In the genomic region with DNA sequence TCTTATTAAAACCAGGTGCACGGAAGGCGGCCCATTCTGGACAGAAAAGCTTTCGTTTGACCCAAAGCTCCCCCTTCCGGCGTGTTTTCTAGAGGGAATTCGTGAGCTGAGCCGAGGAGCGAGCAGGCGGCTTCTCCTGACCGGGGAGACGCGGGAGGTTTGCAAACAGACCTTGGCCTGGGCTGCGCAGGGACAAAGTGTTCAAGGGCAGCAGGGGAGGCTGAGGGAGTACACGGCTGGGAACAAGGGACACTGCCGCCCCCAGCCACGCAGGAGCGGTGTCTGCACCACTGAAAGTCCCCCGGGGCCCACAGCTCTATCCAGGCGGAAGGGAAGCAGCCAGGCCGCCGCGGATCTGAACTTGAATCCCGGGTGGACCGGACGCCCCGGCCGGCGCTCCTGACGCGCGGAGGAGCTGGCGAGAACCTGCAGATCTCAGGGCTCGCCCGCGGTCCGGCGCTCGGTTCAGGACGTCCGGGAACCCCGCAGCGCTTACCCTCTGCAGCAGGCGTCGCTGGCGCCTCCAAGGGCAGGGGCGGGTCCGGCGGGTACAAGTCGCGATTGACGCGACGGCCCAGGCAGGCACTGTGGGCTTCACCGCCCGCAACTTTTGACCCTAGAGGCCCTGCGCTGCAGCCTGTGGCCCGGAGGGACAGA, we compare ENCODE assay signal across 8 cellular contexts.
A peak's percentile ranks its signal among the peaks of the same experiment; 100 is the strongest.
DNase-seq lines count a peak whose midpoint lies in the region; ATAC-seq and TF ChIP-seq lines count a peak whose summit lies in the region.

No MANE protein-coding gene starts in this region.

- H3K9me3 ChIP-seq in iPS-18a (ENCODE audit: control insufficient read depth, low read depth, low read length) = peaks cover 5% of the 10 kb centered on the region
- no peaks in the 10 kb centered on the region for H3K9me3 ChIP-seq in sigmoid colon

- peaks cover 15% of the 10 kb centered on the region for H3K27me3 Mint-ChIP-seq in brain

- H3K4me3 Mint-ChIP-seq in brain = peak overlapping the region in 3 of 5 experiments; percentile 16 to 75 (median 63)

- ATAC-seq in GM18498 (IDR thresholded peaks at IDR 0.05; ENCODE audit: unreplicated experiment) = no peak

- peaks cover 5% of the 10 kb centered on the region for H3K4me1 ChIP-seq in iPS-18a (ENCODE audit: control insufficient read depth, low read depth, low read length)
- H3K4me1 ChIP-seq in sigmoid colon = peaks cover 0 to 14% (median 5%) of the 10 kb centered on the region in 4 donors

- H3K27me3 ChIP-seq in iPS-18a (ENCODE audit: control insufficient read depth, insufficient read depth, low read length) (peaks cover 36% of the 10 kb centered on the region), sigmoid colon (no peaks in the 10 kb centered on the region)

- intact Hi-C loops in sigmoid colon (cut with DNase I) = no loop called here

- H3K9ac ChIP-seq in iPS-18a (ENCODE audit: low read length) = peak overlapping the region; percentile 4

- no peak overlapping the region for H3K27ac ChIP-seq in RWPE1
- H3K27ac ChIP-seq in iPS-18a (ENCODE audit: low read length) = no peak overlapping the region
- H3K27ac ChIP-seq in sigmoid colon = peak overlapping the region in 3 of 4 donors; percentile 30 to 55 (median 55)

- no peak for TF ChIP-seq EP300 in sigmoid colon (IDR thresholded peaks at IDR 0.05)

- CTCF ChIA-PET in RWPE1 (lab: Yijun Ruan, JAX) = interaction anchor here (0.5 to 1.1 kb wide), 5 partner anchors 10 to 1174 kb away, joined by 3 to 5 read pairs (median 4); no protein-coding TSS in a partner anchor

- DNase-seq in GM04504 (ENCODE audit: low read depth) (peak; percentile 27), RWPE1 (ENCODE audit: low spot score) (no peak), sigmoid colon (peak; percentile 72), SHP77 treated with DMSO at 0.1 percent for 48 hours (lab: John Stamatoyannopoulos, UW) (no peak), NCI-H2081 (lab: John Stamatoyannopoulos, UW) (no peak)

- H3K36me3 ChIP-seq in iPS-18a (ENCODE audit: control insufficient read depth, low read depth, low read length) = no peaks in the 10 kb centered on the region
- no peaks in the 10 kb centered on the region for H3K36me3 ChIP-seq in sigmoid colon

- H3K4me3 ChIP-seq in iPS-18a (ENCODE audit: low read length) (peak overlapping the region; percentile 60), sigmoid colon (peak overlapping the region; percentile 18 to 48 (median 40))

- TF ChIP-seq POLR2A in sigmoid colon (IDR thresholded peaks at IDR 0.05) = no peak

- POLR2A ChIA-PET in RWPE1 (lab: Yijun Ruan, JAX; ENCODE audit: low non-redundant PET) = no interaction called here

- peaks cover 0 to 7% (median 2%) of the 10 kb centered on the region in 5 experiments for H3K9me3 Mint-ChIP-seq in brain

- TF ChIP-seq CTCF in RWPE1 (conservative IDR thresholded peaks at IDR 0.05; ENCODE audit: low read depth) (peak; percentile 39), brain (conservative IDR thresholded peaks at IDR 0.05) (peak; percentile 30 to 58), sigmoid colon (IDR thresholded peaks at IDR 0.05) (peak in 1 of 4 experiments; percentile 19)

- peaks cover 17% of the 10 kb centered on the region for H3K4me1 Mint-ChIP-seq in brain

- no peaks in the 10 kb centered on the region for H3K36me3 Mint-ChIP-seq in brain

- peak overlapping the region in 1 of 5 experiments; percentile 89 for H3K27ac Mint-ChIP-seq in brain

- 8 to 10% methylated on average over 57 of the region's 57 CpGs for WGBS in sigmoid colon, 2 donors

Comparison
In these comparisons a context has a peak if more than half of its experiments do, and no peak if none do; other contexts are left out.
1. DNase-seq: peak in GM04504 (single experiment) and sigmoid colon (single experiment); none in RWPE1 (single experiment), SHP77 treated with DMSO at 0.1 percent for 48 hours (single experiment) and NCI-H2081 (0 of 2).
2. H3K27ac ChIP-seq: peak in sigmoid colon (3 of 4); none in RWPE1 (single experiment) and iPS-18a (single experiment).